ENCODE assay signal across 1 cellular context in genomic region chr3:45425237-45425933, GRCh38.
TF ChIP-seq lines count a peak whose summit lies in the region.

No MANE protein-coding gene starts in this region.

TF ChIP-seq in neural cell, 6 proteins besides CTCF, POLR2A, EP300 and RAD21:
- TF ChIP-seq REST (IDR thresholded peaks at IDR 0.05; ENCODE audit: borderline replicate concordance) (no peak), SMC3 (conservative IDR thresholded peaks at IDR 0.05; ENCODE audit: poor library complexity) (no peak), EZH2 (IDR thresholded peaks at IDR 0.05; ENCODE audit: borderline replicate concordance, insufficient read depth, low read length, poor library complexity, severe bottlenecking) (no peak), POLR2AphosphoS5 (IDR thresholded peaks at IDR 0.05) (no peak), MXI1 (conservative IDR thresholded peaks at IDR 0.05; ENCODE audit: poor library complexity, severe bottlenecking) (no peak), TAF1 (IDR thresholded peaks at IDR 0.05; ENCODE audit: low read depth) (no peak)
